In the genomic region with DNA sequence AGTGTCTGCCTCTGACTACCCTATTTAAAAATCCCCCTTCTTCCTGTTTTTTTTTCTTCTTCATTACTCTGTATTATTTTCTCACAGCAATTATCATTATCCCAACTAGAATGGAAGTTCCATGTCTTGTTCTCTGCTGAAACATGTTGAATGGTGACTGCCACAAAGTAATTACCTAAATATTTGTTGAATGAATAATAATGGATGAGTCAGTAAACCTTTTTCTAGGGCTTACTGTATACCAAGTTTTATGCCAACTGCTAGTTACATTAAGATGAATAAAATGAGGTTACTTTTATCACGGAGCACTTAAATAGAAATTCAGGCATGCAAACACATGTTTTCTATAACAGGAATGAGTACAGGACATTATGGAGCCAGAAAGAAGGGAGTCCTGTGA, we compare ENCODE assay signal across 16 cellular contexts.
DNase-seq lines count a peak whose midpoint lies in the region; ATAC-seq, FAIRE-seq and TF ChIP-seq lines count a peak whose summit lies in the region.
"Had no signal": no experiment of that assay in that cellular context is flagged by ENCODE, and none has a peak within 500 bp of the region (broad histone marks: within the 10 kb centered on the region; RNA-seq: fewer than 3 reads in every experiment).

No MANE protein-coding gene starts in this region.

- H3K27me3 ChIP-seq in bronchial epithelial cell (ENCODE audit: control insufficient read depth, insufficient read depth, low read length), result no peaks in the 10 kb centered on the region
- H3K27me3 ChIP-seq: suprapubic skin had no signal

- FAIRE-seq in bronchial epithelial cell (lab: Jason Lieb, UNC), result no peak

- H3K4me3 ChIP-seq in bronchial epithelial cell (ENCODE audit: low read depth, low read length), result no peak overlapping the region
- H3K4me3 ChIP-seq: SK-N-MC, suprapubic skin had no signal

- no peaks in the 10 kb centered on the region for H3K36me3 ChIP-seq in bronchial epithelial cell (ENCODE audit: control insufficient read depth, insufficient read depth, low read length)
- H3K36me3 ChIP-seq: suprapubic skin had no signal

- TF ChIP-seq CTCF in bronchial epithelial cell (IDR thresholded peaks at IDR 0.05; ENCODE audit: insufficient read depth, low read length, severe bottlenecking), result no peak

- peak; percentile 66 for DNase-seq in EH (ENCODE audit: low read depth)
- peak; percentile 51 to 53 for DNase-seq in NCI-H1930 (lab: John Stamatoyannopoulos, UW)
- peak; percentile 98 for DNase-seq in bronchial epithelial cell (ENCODE audit: low read depth)
- DNase-seq in kidney tubule cell (ENCODE audit: low spot score), result peak; percentile 72
- no peak for DNase-seq in NCI-H2196 (lab: John Stamatoyannopoulos, UW; ENCODE audit: unreplicated experiment)
- DNase-seq in amniotic stem cell (lab: John Stamatoyannopoulos, UW), result no peak
- no peak for DNase-seq in NCI-H1417 treated with DMSO at 0.1 percent for 48 hours (lab: John Stamatoyannopoulos, UW)
- DNase-seq: CD4-positive, alpha-beta memory T cell; dermis blood vessel endothelial cell; head of caudate nucleus; Karpas-422; NCI-H748 treated with DMSO at 0.1 percent for 48 hours; T-helper 9 cell had no signal

- ATAC-seq in GM21528 (IDR thresholded peaks at IDR 0.05; ENCODE audit: low FRiP score, unreplicated experiment), result no peak

Comparison
In these comparisons a context has a peak if more than half of its experiments do, and no peak if none do; other contexts are left out.
1. DNase-seq: peak in EH (single experiment), NCI-H1930 (2 of 2), bronchial epithelial cell (single experiment) and kidney tubule cell (single experiment); none in NCI-H2196 (single experiment), amniotic stem cell (single experiment) and NCI-H1417 treated with DMSO at 0.1 percent for 48 hours (single experiment).